ENCODE assay signal across 25 cellular contexts in the genomic region with DNA sequence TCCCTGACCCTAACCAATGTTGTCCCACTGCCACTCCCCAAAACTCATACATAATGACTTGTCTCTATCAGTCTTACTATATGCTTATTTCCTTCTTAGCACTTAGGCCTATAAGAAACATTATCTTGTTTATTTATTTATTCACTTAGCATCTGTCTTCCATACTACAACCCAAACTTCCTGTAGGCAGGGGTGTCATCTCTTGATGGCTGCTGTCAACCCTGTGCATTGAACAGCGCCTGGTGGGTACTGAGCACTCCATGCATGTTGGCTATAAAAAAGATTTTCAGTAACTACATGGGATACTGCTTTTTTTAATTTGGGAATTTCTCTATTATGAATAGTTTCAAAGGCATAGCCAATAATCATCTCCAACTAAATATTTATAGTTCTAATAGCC.
"Had no signal": no experiment of that assay in that cellular context is flagged by ENCODE, and none has a peak within 500 bp of the region (broad histone marks: within the 10 kb centered on the region; RNA-seq: fewer than 3 reads in every experiment).

No MANE protein-coding gene starts in this region.

- H3K4me3 Mint-ChIP-seq: activated CD8-positive, alpha-beta memory T cell treated with anti-CD3 and anti-CD28 coated beads, Interleukin-2, amount 10 ng/mL, durations not matched to agents 7 days and 5 days; activated CD8-positive, alpha-beta T cell treated with anti-CD3 and anti-CD28 coated beads, Interleukin-2, amount 10 ng/mL, durations not matched to agents 7 days and 5 days; activated naive CD4-positive, alpha-beta T cell treated with anti-CD3 and anti-CD28 coated beads for 36 hours; neural crest cell had no signal

- H3K9me3 ChIP-seq: gastrocnemius medialis, mucosa of descending colon, pancreas, prostate gland, thoracic aorta had no signal

- H3K36me3 Mint-ChIP-seq: activated CD8-positive, alpha-beta memory T cell treated with anti-CD3 and anti-CD28 coated beads, Interleukin-2, amount 10 ng/mL, durations not matched to agents 7 days and 5 days had no signal

- H3K27ac Mint-ChIP-seq: activated CD8-positive, alpha-beta memory T cell treated with anti-CD3 and anti-CD28 coated beads, Interleukin-2, amount 10 ng/mL, durations not matched to agents 7 days and 5 days; activated CD8-positive, alpha-beta T cell treated with anti-CD3 and anti-CD28 coated beads, Interleukin-2, amount 10 ng/mL, durations not matched to agents 7 days and 5 days; activated naive CD4-positive, alpha-beta T cell treated with anti-CD3 and anti-CD28 coated beads for 36 hours had no signal

- H3K36me3 ChIP-seq: gastrocnemius medialis, pancreas, prostate gland, thoracic aorta had no signal

- H3K27ac ChIP-seq: gastrocnemius medialis, pancreas, prostate gland, thoracic aorta had no signal

- H3K9me3 Mint-ChIP-seq: activated naive CD4-positive, alpha-beta T cell treated with anti-CD3 and anti-CD28 coated beads for 36 hours had no signal

- H3K4me1 Mint-ChIP-seq: activated CD8-positive, alpha-beta memory T cell treated with anti-CD3 and anti-CD28 coated beads, Interleukin-2, amount 10 ng/mL, durations not matched to agents 7 days and 5 days had no signal

- H3K27me3 Mint-ChIP-seq: activated CD8-positive, alpha-beta memory T cell treated with anti-CD3 and anti-CD28 coated beads, Interleukin-2, amount 10 ng/mL, durations not matched to agents 7 days and 5 days had no signal

- H3K4me3 ChIP-seq: gastrocnemius medialis, mucosa of descending colon, pancreas, prostate gland, thoracic aorta had no signal

- H3K27me3 ChIP-seq: gastrocnemius medialis, pancreas had no signal

- DNase-seq: activated CD4-positive, alpha-beta T cell treated with anti-CD3 and anti-CD28 coated beads for 1 hour; activated CD4-positive, alpha-beta T cell treated with anti-CD3 and anti-CD28 coated beads, Interleukin-2, amount 50 U/mL, for 1 hour; activated CD8-positive, alpha-beta memory T cell treated with anti-CD3 and anti-CD28 coated beads, Interleukin-2, amount 10 ng/mL, durations not matched to agents 7 days and 5 days; activated CD8-positive, alpha-beta T cell treated with anti-CD3 and anti-CD28 coated beads, Interleukin-2, amount 10 ng/mL, durations not matched to agents 7 days and 5 days; activated effector memory CD4-positive, alpha-beta T cell treated with anti-CD3 and anti-CD28 coated beads, Interleukin-2, amount 50 U/mL, for 16 hours; activated naive CD4-positive, alpha-beta T cell treated with anti-CD3 and anti-CD28 coated beads for 36 hours; anterior cingulate cortex; effector CD8-positive, alpha-beta T cell; gastrocnemius medialis; glutamatergic neuron; islet precursor cell; left cardiac atrium; left ventricle myocardium superior; mucosa of descending colon; nucleus accumbens; pancreas; stimulated activated CD4-positive, alpha-beta T cell treated with anti-CD3 and anti-CD28 coated beads, Interleukin-15, amount 100 ng/mL, for 24 hours; stimulated activated CD4-positive, alpha-beta T cell treated with anti-CD3 and anti-CD28 coated beads, Interleukin-2, amount 100 ng/mL, for 24 hours; stimulated activated naive CD4-positive, alpha-beta T cell; T-helper 2 cell; trophoblast cell had no signal

- ATAC-seq: activated CD8-positive, alpha-beta memory T cell treated with anti-CD3 and anti-CD28 coated beads, Interleukin-2, amount 10 ng/mL, durations not matched to agents 7 days and 5 days; activated CD8-positive, alpha-beta T cell treated with anti-CD3 and anti-CD28 coated beads, Interleukin-2, amount 10 ng/mL, durations not matched to agents 7 days and 5 days; gastrocnemius medialis; left cardiac atrium; left ventricle myocardium superior; mucosa of descending colon; pancreas; SK-N-SH treated with all-trans-retinoic acid at 6 μM for 48 hours had no signal

- H3K4me1 ChIP-seq: prostate gland had no signal
